12 cellular contexts compared by ENCODE assay signal in genomic region chr3:126109860-126110235, GRCh38.
"Had no signal": no experiment of that assay in that cellular context is flagged by ENCODE, and none has a peak within 500 bp of the region (broad histone marks: within the 10 kb centered on the region; RNA-seq: fewer than 3 reads in every experiment).

No MANE protein-coding gene starts in this region.

- ATAC-seq: foreskin keratinocyte, left cardiac atrium had no signal

- H3K4me1 Mint-ChIP-seq: activated CD4-positive, alpha-beta T cell treated with anti-CD3 and anti-CD28 coated beads, Interleukin-2, amount 10 ng/mL, durations not matched to agents 7 days and 5 days; activated naive CD8-positive, alpha-beta T cell treated with anti-CD3 and anti-CD28 coated beads, Interleukin-2, amount 10 ng/mL, durations not matched to agents 7 days and 5 days; nephron had no signal

- H3K4me3 ChIP-seq: breast epithelium, esophagus squamous epithelium had no signal

- H3K9me3 ChIP-seq: breast epithelium, esophagus squamous epithelium had no signal

- H3K9me3 Mint-ChIP-seq: activated CD4-positive, alpha-beta T cell treated with anti-CD3 and anti-CD28 coated beads, Interleukin-2, amount 10 ng/mL, durations not matched to agents 7 days and 5 days; activated naive CD8-positive, alpha-beta T cell treated with anti-CD3 and anti-CD28 coated beads, Interleukin-2, amount 10 ng/mL, durations not matched to agents 7 days and 5 days; nephron had no signal

- H3K27me3 Mint-ChIP-seq: activated CD4-positive, alpha-beta T cell treated with anti-CD3 and anti-CD28 coated beads, Interleukin-2, amount 10 ng/mL, durations not matched to agents 7 days and 5 days; activated naive CD8-positive, alpha-beta T cell treated with anti-CD3 and anti-CD28 coated beads, Interleukin-2, amount 10 ng/mL, durations not matched to agents 7 days and 5 days had no signal

- H3K27ac Mint-ChIP-seq: activated CD4-positive, alpha-beta T cell treated with anti-CD3 and anti-CD28 coated beads, Interleukin-2, amount 10 ng/mL, durations not matched to agents 7 days and 5 days; activated naive CD8-positive, alpha-beta T cell treated with anti-CD3 and anti-CD28 coated beads, Interleukin-2, amount 10 ng/mL, durations not matched to agents 7 days and 5 days; nephron had no signal

- H3K4me3 Mint-ChIP-seq: activated CD4-positive, alpha-beta T cell treated with anti-CD3 and anti-CD28 coated beads, Interleukin-2, amount 10 ng/mL, durations not matched to agents 7 days and 5 days; activated naive CD8-positive, alpha-beta T cell treated with anti-CD3 and anti-CD28 coated beads, Interleukin-2, amount 10 ng/mL, durations not matched to agents 7 days and 5 days; nephron had no signal

- DNase-seq: activated CD4-positive, alpha-beta T cell treated with anti-CD3 and anti-CD28 coated beads, Interleukin-2, amount 10 ng/mL, durations not matched to agents 7 days and 5 days; activated CD4-positive, CD25-positive, alpha-beta regulatory T cell; activated naive CD8-positive, alpha-beta T cell treated with anti-CD3 and anti-CD28 coated beads, Interleukin-2, amount 10 ng/mL, durations not matched to agents 7 days and 5 days; anterior cingulate cortex; esophagus squamous epithelium; foreskin keratinocyte; left cardiac atrium; small intestine; T-helper 2 cell; trophoblast cell had no signal

- H3K27me3 ChIP-seq: breast epithelium, esophagus squamous epithelium, foreskin keratinocyte had no signal

- H3K4me1 ChIP-seq: breast epithelium, esophagus squamous epithelium, foreskin keratinocyte had no signal

- H3K36me3 Mint-ChIP-seq: activated naive CD8-positive, alpha-beta T cell treated with anti-CD3 and anti-CD28 coated beads, Interleukin-2, amount 10 ng/mL, durations not matched to agents 7 days and 5 days had no signal

- H3K27ac ChIP-seq: breast epithelium, esophagus squamous epithelium, foreskin keratinocyte had no signal

- H3K36me3 ChIP-seq: breast epithelium, esophagus squamous epithelium had no signal
